29 cellular contexts compared by ENCODE assay signal in the genomic region with DNA sequence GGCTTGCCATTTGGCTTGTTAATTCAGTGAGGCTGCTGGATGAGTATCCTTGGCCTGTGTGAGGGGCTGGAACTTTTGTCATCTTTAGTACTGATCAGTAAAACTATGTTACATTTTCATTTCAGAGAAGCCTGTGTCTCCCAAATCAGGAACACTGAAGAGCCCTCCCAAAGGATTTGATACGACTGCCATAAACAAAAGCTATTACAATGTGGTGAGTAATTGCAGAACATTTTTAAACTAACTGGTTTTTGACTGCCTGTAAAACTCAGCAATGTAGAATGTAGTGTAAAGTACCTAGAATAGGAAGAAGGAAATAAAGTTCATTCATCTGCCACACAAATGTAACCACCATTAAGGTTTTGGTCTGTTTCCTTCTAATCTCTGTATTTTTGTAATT.
"Had no signal": no experiment of that assay in that cellular context is flagged by ENCODE, and none has a peak within 500 bp of the region (broad histone marks: within the 10 kb centered on the region; RNA-seq: fewer than 3 reads in every experiment).

No MANE protein-coding gene starts in this region.

- H3K4me1 ChIP-seq: breast epithelium, SJCRH30 had no signal

- H3K9me3 ChIP-seq: breast epithelium, SJCRH30 had no signal

- H3K4me3 Mint-ChIP-seq: activated B cell treated with CpG ODN at 0.5 μM for 24 hours; activated CD4-positive, alpha-beta memory T cell treated with anti-CD3 and anti-CD28 coated beads for 36 hours; activated CD4-positive, alpha-beta T cell treated with anti-CD3 and anti-CD28 coated beads, Interleukin-2, amount 10 ng/mL, durations not matched to agents 7 days and 5 days; activated naive CD4-positive, alpha-beta T cell treated with anti-CD3 and anti-CD28 coated beads, Interleukin-2, amount 50 U/mL, for 24 hours; activated T-helper 1 cell treated with anti-CD3 and anti-CD28 coated beads, Interleukin-12 subunit alpha, Interleukin-12 subunit beta, Interleukin-2, Interleukin-4 antibody, amounts not matched to agents 30 ng/mL and 10 ng/mL and 1 ng/mL, durations not matched to agents 14 hours and 24 hours and 36 hours had no signal

- H3K9me3 Mint-ChIP-seq: activated B cell treated with CpG ODN at 0.5 μM for 24 hours; activated CD4-positive, alpha-beta memory T cell treated with anti-CD3 and anti-CD28 coated beads for 36 hours; activated CD4-positive, alpha-beta T cell treated with anti-CD3 and anti-CD28 coated beads, Interleukin-2, amount 10 ng/mL, durations not matched to agents 7 days and 5 days; activated naive CD4-positive, alpha-beta T cell treated with anti-CD3 and anti-CD28 coated beads, Interleukin-2, amount 50 U/mL, for 24 hours; activated T-helper 1 cell treated with anti-CD3 and anti-CD28 coated beads, Interleukin-12 subunit alpha, Interleukin-12 subunit beta, Interleukin-2, Interleukin-4 antibody, amounts not matched to agents 30 ng/mL and 10 ng/mL and 1 ng/mL, durations not matched to agents 14 hours and 24 hours and 36 hours had no signal

- H3K4me1 Mint-ChIP-seq: activated CD4-positive, alpha-beta T cell treated with anti-CD3 and anti-CD28 coated beads, Interleukin-2, amount 10 ng/mL, durations not matched to agents 7 days and 5 days had no signal

- DNase-seq: activated B cell treated with CpG ODN at 0.5 μM for 24 hours; activated CD4-positive, alpha-beta memory T cell treated with anti-CD3 and anti-CD28 coated beads for 36 hours; activated CD4-positive, alpha-beta T cell treated with anti-CD3 and anti-CD28 coated beads for 1 hour; activated CD4-positive, alpha-beta T cell treated with anti-CD3 and anti-CD28 coated beads, Interleukin-2, amount 10 ng/mL, durations not matched to agents 7 days and 5 days; activated CD8-positive, alpha-beta memory T cell treated with anti-CD3 and anti-CD28 coated beads for 24 hours; activated effector memory CD4-positive, alpha-beta T cell treated with Interleukin-2 at 50 U/mL for 16 hours; activated naive CD4-positive, alpha-beta T cell; aorta; caudate nucleus; Kasumi-1; KBM-7; NCI-H1417; NCI-H1930; NCI-H2107; NCI-H2171 treated with DMSO at 0.1 percent for 48 hours; NCI-H226; NCI-H510A; NK-92 treated with Interleukin-12 subunit alpha and Interleukin-12 subunit beta, amount 100 ng/mL, for 24 hours; OCI-M1; RPMI8226; SJCRH30; SW 1271; T-helper 9 cell had no signal

- H3K4me3 ChIP-seq: breast epithelium, SJCRH30 had no signal

- H3K27ac Mint-ChIP-seq: activated B cell treated with CpG ODN at 0.5 μM for 24 hours; activated CD4-positive, alpha-beta memory T cell treated with anti-CD3 and anti-CD28 coated beads for 36 hours; activated CD4-positive, alpha-beta T cell treated with anti-CD3 and anti-CD28 coated beads, Interleukin-2, amount 10 ng/mL, durations not matched to agents 7 days and 5 days; activated naive CD4-positive, alpha-beta T cell treated with anti-CD3 and anti-CD28 coated beads, Interleukin-2, amount 50 U/mL, for 24 hours; activated T-helper 1 cell treated with anti-CD3 and anti-CD28 coated beads, Interleukin-12 subunit alpha, Interleukin-12 subunit beta, Interleukin-2, Interleukin-4 antibody, amounts not matched to agents 30 ng/mL and 10 ng/mL and 1 ng/mL, durations not matched to agents 14 hours and 24 hours and 36 hours had no signal

- H3K27me3 ChIP-seq: breast epithelium, SJCRH30 had no signal

- ATAC-seq: Panc1, Right ventricle myocardium inferior, SK-N-SH treated with all-trans-retinoic acid at 6 μM for 48 hours had no signal

- H3K27ac ChIP-seq: breast epithelium, SJCRH30 had no signal

- H3K27me3 Mint-ChIP-seq: activated B cell treated with CpG ODN at 0.5 μM for 24 hours; activated CD4-positive, alpha-beta memory T cell treated with anti-CD3 and anti-CD28 coated beads for 36 hours; activated CD4-positive, alpha-beta T cell treated with anti-CD3 and anti-CD28 coated beads, Interleukin-2, amount 10 ng/mL, durations not matched to agents 7 days and 5 days; activated naive CD4-positive, alpha-beta T cell treated with anti-CD3 and anti-CD28 coated beads, Interleukin-2, amount 50 U/mL, for 24 hours had no signal
